10 cellular contexts compared by ENCODE assay signal in genomic region chr14:90275820-90276219, GRCh38. TPM values are rescaled to one million over a fixed set of nuclear protein-coding genes. Genes with fewer than 3 reads are reported as not detected.
A peak's percentile ranks its signal among the peaks of the same experiment; 100 is the strongest.
DNase-seq lines count a peak whose midpoint lies in the region; ATAC-seq and TF ChIP-seq lines count a peak whose summit lies in the region.
"Had no signal": no experiment of that assay in that cellular context is flagged by ENCODE, and none has a peak within 500 bp of the region (broad histone marks: within the 10 kb centered on the region; RNA-seq: fewer than 3 reads in every experiment).

No MANE protein-coding gene starts in this region.

- intact Hi-C loops in activated T-helper 2 cell treated with anti-CD3 and anti-CD28 coated beads, Interferon-gamma antibody, Interleukin-2, Interleukin-4, amounts not matched to agents 10 μg/mL and 5 μg/mL and 100 μg/mL, durations not matched to agents 14 hours and 24 hours and 36 hours (cut with micrococcal nuclease) = loop anchor here (2.0 kb wide), 1 partner anchor 19 kb away; the partner anchor contains the start of gene PSMC1

- H3K36me3 Mint-ChIP-seq in activated T-helper 2 cell treated with anti-CD3 and anti-CD28 coated beads, Interferon-gamma antibody, Interleukin-2, Interleukin-4, amounts not matched to agents 10 μg/mL and 5 μg/mL and 100 μg/mL, durations not matched to agents 14 hours and 24 hours and 36 hours (ENCODE audit: low read depth) = peaks cover 34% of the 10 kb centered on the region
- no peaks in the 10 kb centered on the region for H3K36me3 Mint-ChIP-seq in glutamatergic neuron (ENCODE audit: unreplicated experiment)

- peak; percentile 39 for DNase-seq in stimulated activated CD4-positive, alpha-beta T cell treated with anti-CD3 and anti-CD28 coated beads, Interleukin-15, amount 100 ng/mL, for 24 hours
- DNase-seq in stimulated activated CD4-positive, alpha-beta T cell treated with anti-CD3 and anti-CD28 coated beads, Interleukin-2, amount 100 ng/mL, for 48 hours = no peak
- DNase-seq in activated T-helper 2 cell treated with anti-CD3 and anti-CD28 coated beads, Interferon-gamma antibody, Interleukin-2, Interleukin-4, amounts not matched to agents 10 μg/mL and 5 μg/mL and 100 μg/mL, durations not matched to agents 14 hours and 24 hours and 36 hours (ENCODE audit: low spot score) = no peak
- no peak for DNase-seq in glutamatergic neuron
- DNase-seq in thoracic aorta (ENCODE audit: low spot score) = no peak
- no peak for DNase-seq in NCI-H146 (lab: John Stamatoyannopoulos, UW)
- DNase-seq: cerebellar nuclear complex, NCI-H2029 treated with DMSO at 0.1 percent for 48 hours had no signal

- H3K27me3 ChIP-seq in thoracic aorta (replicated peaks; ENCODE audit: insufficient read depth) = no peaks in the 10 kb centered on the region

- TF ChIP-seq CTCF in glutamatergic neuron (IDR thresholded peaks at IDR 0.05; ENCODE audit: partially characterized antibody, unreplicated experiment) (no peak), thoracic aorta (IDR thresholded peaks at IDR 0.05) (no peak)

- peak overlapping the region; percentile 89 for H3K27ac Mint-ChIP-seq in activated T-helper 2 cell treated with anti-CD3 and anti-CD28 coated beads, Interferon-gamma antibody, Interleukin-2, Interleukin-4, amounts not matched to agents 10 μg/mL and 5 μg/mL and 100 μg/mL, durations not matched to agents 14 hours and 24 hours and 36 hours
- peak overlapping the region; percentile 92 for H3K27ac Mint-ChIP-seq in glutamatergic neuron (ENCODE audit: unreplicated experiment)

- H3K4me3 ChIP-seq in thoracic aorta = no peak overlapping the region

- no peaks in the 10 kb centered on the region for H3K9me3 ChIP-seq in thoracic aorta

- peak overlapping the region; percentile 44 to 59 for H3K27ac ChIP-seq in thoracic aorta

- H3K4me3 Mint-ChIP-seq in activated T-helper 2 cell treated with anti-CD3 and anti-CD28 coated beads, Interferon-gamma antibody, Interleukin-2, Interleukin-4, amounts not matched to agents 10 μg/mL and 5 μg/mL and 100 μg/mL, durations not matched to agents 14 hours and 24 hours and 36 hours (ENCODE audit: low read depth) = peak overlapping the region; percentile 33
- H3K4me3 Mint-ChIP-seq in glutamatergic neuron (ENCODE audit: unreplicated experiment) = no peak overlapping the region

- peaks cover 4 to 25% of the 10 kb centered on the region in 2 donors for H3K4me1 ChIP-seq in thoracic aorta (ENCODE audit: control insufficient read depth in 1 of 2, low read depth in 2 of 2)

- H3K4me1 Mint-ChIP-seq in activated T-helper 2 cell treated with anti-CD3 and anti-CD28 coated beads, Interferon-gamma antibody, Interleukin-2, Interleukin-4, amounts not matched to agents 10 μg/mL and 5 μg/mL and 100 μg/mL, durations not matched to agents 14 hours and 24 hours and 36 hours (ENCODE audit: low read depth) = peaks cover 17% of the 10 kb centered on the region
- peaks cover 27% of the 10 kb centered on the region for H3K4me1 Mint-ChIP-seq in glutamatergic neuron (ENCODE audit: low read depth, unreplicated experiment)

- ATAC-seq in thoracic aorta (ENCODE audit: insufficient number of reproducible peaks, low FRiP score, low read depth) (no peak), HG02763 (IDR thresholded peaks at IDR 0.05; ENCODE audit: unreplicated experiment) (no peak), HG03442 (IDR thresholded peaks at IDR 0.05; ENCODE audit: unreplicated experiment) (no peak)

- H3K36me3 ChIP-seq in thoracic aorta = peaks cover 34% of the 10 kb centered on the region

- H3K27me3 Mint-ChIP-seq in activated T-helper 2 cell treated with anti-CD3 and anti-CD28 coated beads, Interferon-gamma antibody, Interleukin-2, Interleukin-4, amounts not matched to agents 10 μg/mL and 5 μg/mL and 100 μg/mL, durations not matched to agents 14 hours and 24 hours and 36 hours (ENCODE audit: low read depth) = no peaks in the 10 kb centered on the region
- peaks cover 4% of the 10 kb centered on the region for H3K27me3 Mint-ChIP-seq in glutamatergic neuron (ENCODE audit: unreplicated experiment)

- H3K9me3 Mint-ChIP-seq in activated T-helper 2 cell treated with anti-CD3 and anti-CD28 coated beads, Interferon-gamma antibody, Interleukin-2, Interleukin-4, amounts not matched to agents 10 μg/mL and 5 μg/mL and 100 μg/mL, durations not matched to agents 14 hours and 24 hours and 36 hours = no peaks in the 10 kb centered on the region
- H3K9me3 Mint-ChIP-seq in glutamatergic neuron (ENCODE audit: unreplicated experiment) = peaks cover 18% of the 10 kb centered on the region

RNA-seq across cellular contexts. Expression of gene PSMC1, which starts 19.5 kb away (rescaled TPM):
- total RNA-seq in activated T-helper 2 cell treated with anti-CD3 and anti-CD28 coated beads, Interferon-gamma antibody, Interleukin-2, Interleukin-4, amounts not matched to agents 10 μg/mL and 5 μg/mL and 100 μg/mL, durations not matched to agents 14 hours and 24 hours and 36 hours = 162 and 167 TPM in 2 replicates
- total RNA-seq in glutamatergic neuron (ENCODE audit: unreplicated experiment) (113 TPM), thoracic aorta (100 to 1,000 TPM in 1 of 2 donors, 10 to 100 TPM in 1; 95.7 to 112 TPM)

RNA-seq across cellular contexts. Expression of gene NRDE2, which starts 55.9 kb away (rescaled TPM):
- 23.2 and 25.4 TPM in 2 replicates for total RNA-seq in activated T-helper 2 cell treated with anti-CD3 and anti-CD28 coated beads, Interferon-gamma antibody, Interleukin-2, Interleukin-4, amounts not matched to agents 10 μg/mL and 5 μg/mL and 100 μg/mL, durations not matched to agents 14 hours and 24 hours and 36 hours
- 22.4 TPM for total RNA-seq in glutamatergic neuron (ENCODE audit: unreplicated experiment)
- total RNA-seq in thoracic aorta = 10 to 100 TPM; 16.8 to 21.2 TPM
